In the genomic region with DNA sequence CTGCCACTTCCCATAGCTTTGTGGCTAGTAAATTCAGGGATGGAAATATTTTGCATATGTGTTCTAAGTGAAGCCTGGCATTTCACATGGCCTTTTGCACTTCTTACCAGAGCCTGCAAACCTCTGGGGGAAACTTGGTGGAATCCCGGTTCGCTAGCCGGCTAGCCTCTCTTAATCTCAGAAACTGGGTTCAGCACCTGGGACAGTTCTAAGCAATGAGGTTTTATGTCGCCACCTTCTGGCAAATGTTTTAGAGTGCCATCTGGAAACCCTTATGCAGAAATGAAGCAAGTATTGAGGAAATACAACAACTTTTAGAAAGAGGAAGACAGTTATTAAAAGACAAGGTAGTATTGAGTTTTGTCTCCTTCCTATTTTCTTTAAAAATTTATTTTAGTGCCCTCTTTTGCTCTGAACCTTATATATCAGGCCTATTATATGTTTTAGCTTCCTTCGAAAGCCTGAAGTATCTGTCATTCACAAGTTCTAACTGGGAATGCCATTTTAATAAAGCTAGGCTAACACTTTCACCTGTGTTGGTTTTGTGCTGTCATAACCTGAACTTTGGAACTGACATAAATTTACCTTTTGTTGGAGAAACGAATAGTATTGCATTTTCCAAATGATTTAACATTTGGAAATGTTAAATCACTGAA, we compare ENCODE assay signal across 8 cellular contexts. TPM values are rescaled to one million over a fixed set of nuclear protein-coding genes. Genes with fewer than 3 reads are reported as not detected.
DNase-seq lines count a peak whose midpoint lies in the region; ATAC-seq and TF ChIP-seq lines count a peak whose summit lies in the region.

No MANE protein-coding gene starts in this region.

- H3K4me1 ChIP-seq in iPS-15b (ENCODE audit: control insufficient read depth, insufficient read depth, low read length) = peaks cover under 1% of the 10 kb centered on the region
- H3K4me1 ChIP-seq in testis = no peaks in the 10 kb centered on the region
- no peaks in the 10 kb centered on the region for H3K4me1 ChIP-seq in effector memory CD4-positive, alpha-beta T cell (ENCODE audit: control insufficient read depth, insufficient read depth, low read length, poor library complexity, severe bottlenecking)

- H3K27me3 ChIP-seq in iPS-15b (ENCODE audit: control insufficient read depth, insufficient read depth, low read length) (peaks cover 43% of the 10 kb centered on the region), testis (no peaks in the 10 kb centered on the region)
- no peaks in the 10 kb centered on the region for H3K27me3 ChIP-seq in effector memory CD4-positive, alpha-beta T cell (replicated peaks; ENCODE audit: control insufficient read depth, insufficient read depth, low read length, poor library complexity, severe bottlenecking)

- intact Hi-C loops in Calu3 (cut with micrococcal nuclease; ENCODE audit: unreplicated experiment) (loop anchor here (1.0 to 10.0 kb wide), 3 partner anchors 562 to 1171 kb away; no protein-coding TSS in a partner anchor), testis (cut with DNase I; ENCODE audit: low total_unique reads) (no loop called here)

- WGBS in testis, 2 donors = 17 to 18% methylated on average over 6 of the region's 6 CpGs

- peak overlapping the region; percentile 75 for H3K4me3 ChIP-seq in iPS-15b (ENCODE audit: low read depth, low read length)
- H3K4me3 ChIP-seq in testis = no peak overlapping the region
- H3K4me3 ChIP-seq in effector memory CD4-positive, alpha-beta T cell (ENCODE audit: insufficient read depth, low read depth, low read length, poor library complexity, severe bottlenecking) = no peak overlapping the region

- no peaks in the 10 kb centered on the region for H3K36me3 ChIP-seq in iPS-15b (ENCODE audit: control insufficient read depth, insufficient read depth, low read length)
- H3K36me3 ChIP-seq in testis (ENCODE audit: low read depth, missing control alignments) = no peaks in the 10 kb centered on the region
- H3K36me3 ChIP-seq in effector memory CD4-positive, alpha-beta T cell (ENCODE audit: control insufficient read depth, insufficient read depth, low read length) = no peaks in the 10 kb centered on the region

- H3K4me3 Mint-ChIP-seq in Calu3 (ENCODE audit: low read depth, unreplicated experiment) = no peak overlapping the region
- no peak overlapping the region for H3K4me3 Mint-ChIP-seq in activated CD4-positive, alpha-beta memory T cell treated with anti-CD3 and anti-CD28 coated beads, Interleukin-2, amount 10 ng/mL, durations not matched to agents 7 days and 5 days

- H3K9me3 ChIP-seq in iPS-15b (ENCODE audit: control insufficient read depth, insufficient read depth, low read length) (no peaks in the 10 kb centered on the region), testis (no peaks in the 10 kb centered on the region)
- H3K9me3 ChIP-seq in effector memory CD4-positive, alpha-beta T cell (ENCODE audit: control insufficient read depth, low read length) = no peaks in the 10 kb centered on the region

- no TSS peak for BruUV-seq in Calu3 (replicated peaks; lab: Mats Ljungman, UMichigan)

- no peak overlapping the region for H3K27ac ChIP-seq in testis
- no peak overlapping the region for H3K27ac ChIP-seq in effector memory CD4-positive, alpha-beta T cell (ENCODE audit: insufficient read depth, low read length, poor library complexity, severe bottlenecking)

- ATAC-seq in GM18858 (IDR thresholded peaks at IDR 0.05; ENCODE audit: unreplicated experiment) (peak; percentile 82), HG03064 (IDR thresholded peaks at IDR 0.05; ENCODE audit: low read depth, unreplicated experiment) (peak; percentile 78)

- TF ChIP-seq CTCF in Calu3 (IDR thresholded peaks at IDR 0.05; ENCODE audit: unreplicated experiment) (peak; percentile 30), testis (IDR thresholded peaks at IDR 0.05) (peak; percentile 27 to 53 (median 31))

- no peak overlapping the region for H3K9ac ChIP-seq in iPS-15b (ENCODE audit: low read depth, low read length)

- no peaks in the 10 kb centered on the region for H3K36me3 Mint-ChIP-seq in Calu3 (ENCODE audit: insufficient read depth, unreplicated experiment)
- H3K36me3 Mint-ChIP-seq in activated CD4-positive, alpha-beta memory T cell treated with anti-CD3 and anti-CD28 coated beads, Interleukin-2, amount 10 ng/mL, durations not matched to agents 7 days and 5 days (ENCODE audit: low read depth) = no peaks in the 10 kb centered on the region

- H3K27ac Mint-ChIP-seq in Calu3 (ENCODE audit: unreplicated experiment) = no peak overlapping the region
- H3K27ac Mint-ChIP-seq in activated CD4-positive, alpha-beta memory T cell treated with anti-CD3 and anti-CD28 coated beads, Interleukin-2, amount 10 ng/mL, durations not matched to agents 7 days and 5 days = no peak overlapping the region

- H3K27me3 Mint-ChIP-seq in Calu3 (ENCODE audit: unreplicated experiment) = no peaks in the 10 kb centered on the region
- H3K27me3 Mint-ChIP-seq in activated CD4-positive, alpha-beta memory T cell treated with anti-CD3 and anti-CD28 coated beads, Interleukin-2, amount 10 ng/mL, durations not matched to agents 7 days and 5 days = peaks cover 16% of the 10 kb centered on the region

- no peaks in the 10 kb centered on the region for H3K4me1 Mint-ChIP-seq in Calu3 (ENCODE audit: low read depth, unreplicated experiment)
- H3K4me1 Mint-ChIP-seq in activated CD4-positive, alpha-beta memory T cell treated with anti-CD3 and anti-CD28 coated beads, Interleukin-2, amount 10 ng/mL, durations not matched to agents 7 days and 5 days = no peaks in the 10 kb centered on the region

- TF ChIP-seq POLR2A in testis (IDR thresholded peaks at IDR 0.05) = no peak

- CTCF ChIA-PET in Calu3 (lab: Charles Lee) = no interaction called here
- CTCF ChIA-PET in activated CD4-positive, alpha-beta memory T cell treated with anti-CD3 and anti-CD28 coated beads, Interleukin-2, amount 10 ng/mL, durations not matched to agents 7 days and 5 days (lab: Charles Lee) = no interaction called here

- H3K9me3 Mint-ChIP-seq in Calu3 (ENCODE audit: low read depth, unreplicated experiment) = peaks cover 10% of the 10 kb centered on the region
- peaks cover 3% of the 10 kb centered on the region for H3K9me3 Mint-ChIP-seq in activated CD4-positive, alpha-beta memory T cell treated with anti-CD3 and anti-CD28 coated beads, Interleukin-2, amount 10 ng/mL, durations not matched to agents 7 days and 5 days

- DNase-seq in Calu3 (peak; percentile 44), NCI-H2227 treated with DMSO at 0.1 percent for 48 hours (lab: John Stamatoyannopoulos, UW) (peak; percentile 0), testis (peak; percentile 80)
- peak; percentile 24 for DNase-seq in activated CD4-positive, alpha-beta memory T cell treated with anti-CD3 and anti-CD28 coated beads, Interleukin-2, amount 10 ng/mL, durations not matched to agents 7 days and 5 days
- DNase-seq in effector memory CD4-positive, alpha-beta T cell = no peak

- POLR2A ChIA-PET in activated CD4-positive, alpha-beta memory T cell treated with anti-CD3 and anti-CD28 coated beads, Interleukin-2, amount 10 ng/mL, durations not matched to agents 7 days and 5 days (lab: Charles Lee) = no interaction called here

RNA-seq across cellular contexts. Expression of gene HTR1A, which starts 1.0 kb away (rescaled TPM):
- total RNA-seq in Calu3 (2022) (not detected in 2 replicates), testis (under 1 TPM; 0.24 to 0.68 TPM)
- total RNA-seq in activated CD4-positive, alpha-beta memory T cell treated with anti-CD3 and anti-CD28 coated beads, Interleukin-2, amount 10 ng/mL, durations not matched to agents 7 days and 5 days = not detected
- not detected for polyA plus RNA-seq in testis (ENCODE audit: insufficient read depth, low read depth, low replicate concordance)

Comparison
In these comparisons a context has a peak if more than half of its experiments do, and no peak if none do; other contexts are left out.
1. DNase-seq: peak in Calu3 (single experiment), NCI-H2227 treated with DMSO at 0.1 percent for 48 hours (single experiment), activated CD4-positive, alpha-beta memory T cell treated with anti-CD3 and anti-CD28 coated beads, Interleukin-2, amount 10 ng/mL, durations not matched to agents 7 days and 5 days (single experiment) and testis (single experiment); none in effector memory CD4-positive, alpha-beta T cell (0 of 3).